ENCODE assay signal across 1 cellular context in the genomic region with DNA sequence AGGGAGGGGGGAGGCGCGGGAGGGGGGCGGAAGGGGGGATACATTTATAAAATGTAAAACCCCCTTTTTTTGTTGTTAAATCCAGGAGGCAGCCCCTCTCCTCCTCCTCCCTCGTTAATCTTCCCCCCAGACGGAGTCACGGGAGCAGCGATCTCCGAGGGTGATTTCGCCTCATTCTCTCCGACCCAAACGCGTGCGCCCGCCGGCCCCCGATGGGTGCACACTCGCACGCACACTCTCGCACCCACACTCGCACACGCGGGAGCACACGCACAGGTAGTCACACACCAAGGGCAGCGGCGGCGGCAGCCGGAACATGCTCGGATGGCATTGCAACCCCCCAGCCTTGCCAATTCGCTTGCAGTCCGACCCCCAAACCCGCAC.
TF ChIP-seq lines count a peak whose summit lies in the region.

No MANE protein-coding gene starts in this region.

TF ChIP-seq in K562, 482 proteins besides CTCF, POLR2A, EP300 and RAD21 (continued from another document):
- TF ChIP-seq, protein P1, sequence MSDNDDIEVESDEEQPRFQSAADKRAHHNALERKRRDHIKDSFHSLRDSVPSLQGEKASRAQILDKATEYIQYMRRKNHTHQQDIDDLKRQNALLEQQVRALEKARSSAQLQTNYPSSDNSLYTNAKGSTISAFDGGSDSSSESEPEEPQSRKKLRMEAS (CRISPR knock-in tag; IDR thresholded peaks at IDR 0.05): peak; percentile 51; the same call in 1 of the 2 replicates
- peak; percentile 11; the same call in 1 of the 2 replicates for TF ChIP-seq ZBTB7A (IDR thresholded peaks at IDR 0.05; ENCODE audit: borderline replicate concordance, control insufficient read depth, low read depth, low read length)
- peak; percentile 66; the same call in 1 of the 2 replicates for TF ChIP-seq MYNN (IDR thresholded peaks at IDR 0.05)
- no peak for TF ChIP-seq MYNN (CRISPR knock-in tag; IDR thresholded peaks at IDR 0.05)
- TF ChIP-seq, protein P2, sequence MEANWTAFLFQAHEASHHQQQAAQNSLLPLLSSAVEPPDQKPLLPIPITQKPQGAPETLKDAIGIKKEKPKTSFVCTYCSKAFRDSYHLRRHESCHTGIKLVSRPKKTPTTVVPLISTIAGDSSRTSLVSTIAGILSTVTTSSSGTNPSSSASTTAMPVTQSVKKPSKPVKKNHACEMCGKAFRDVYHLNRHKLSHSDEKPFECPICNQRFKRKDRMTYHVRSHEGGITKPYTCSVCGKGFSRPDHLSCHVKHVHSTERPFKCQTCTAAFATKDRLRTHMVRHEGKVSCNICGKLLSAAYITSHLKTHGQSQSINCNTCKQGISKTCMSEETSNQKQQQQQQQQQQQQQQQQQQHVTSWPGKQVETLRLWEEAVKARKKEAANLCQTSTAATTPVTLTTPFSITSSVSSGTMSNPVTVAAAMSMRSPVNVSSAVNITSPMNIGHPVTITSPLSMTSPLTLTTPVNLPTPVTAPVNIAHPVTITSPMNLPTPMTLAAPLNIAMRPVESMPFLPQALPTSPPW (CRISPR knock-in tag; IDR thresholded peaks at IDR 0.05): peak; percentile 33; the same call in 1 of the 2 replicates
- TF ChIP-seq, protein P3, sequence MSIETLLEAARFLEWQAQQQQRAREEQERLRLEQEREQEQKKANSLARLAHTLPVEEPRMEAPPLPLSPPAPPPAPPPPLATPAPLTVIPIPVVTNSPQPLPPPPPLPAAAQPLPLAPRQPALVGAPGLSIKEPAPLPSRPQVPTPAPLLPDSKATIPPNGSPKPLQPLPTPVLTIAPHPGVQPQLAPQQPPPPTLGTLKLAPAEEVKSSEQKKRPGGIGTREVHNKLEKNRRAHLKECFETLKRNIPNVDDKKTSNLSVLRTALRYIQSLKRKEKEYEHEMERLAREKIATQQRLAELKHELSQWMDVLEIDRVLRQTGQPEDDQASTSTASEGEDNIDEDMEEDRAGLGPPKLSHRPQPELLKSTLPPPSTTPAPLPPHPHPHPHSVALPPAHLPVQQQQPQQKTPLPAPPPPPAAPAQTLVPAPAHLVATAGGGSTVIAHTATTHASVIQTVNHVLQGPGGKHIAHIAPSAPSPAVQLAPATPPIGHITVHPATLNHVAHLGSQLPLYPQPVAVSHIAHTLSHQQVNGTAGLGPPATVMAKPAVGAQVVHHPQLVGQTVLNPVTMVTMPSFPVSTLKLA (conservative IDR thresholded peaks at IDR 0.05): 0 out of 4 replicates have a peak, but pooled peaks have one; percentile 24 to 45
- peak in 1 of 2 experiments; percentile 61; a peak in 2 of 4 replicates for TF ChIP-seq KDM1A (IDR thresholded peaks at IDR 0.05)
- 0 out of 2 replicates have a peak, but pooled peaks have one; percentile 52 for TF ChIP-seq ZNF589 (CRISPR knock-in tag; IDR thresholded peaks at IDR 0.05; ENCODE audit: low read depth)
- no peak for TF ChIP-seq ZKSCAN8 (CRISPR knock-in tag; IDR thresholded peaks at IDR 0.05)
- peak; percentile 58; the same call in 1 of the 2 replicates for TF ChIP-seq POLR2G (IDR thresholded peaks at IDR 0.05; ENCODE audit: low read depth, low read length)
- TF ChIP-seq NR3C1 (CRISPR knock-in tag; IDR thresholded peaks at IDR 0.05): 0 out of 2 replicates have a peak, but pooled peaks have one; percentile 28
- TF ChIP-seq EP400 (IDR thresholded peaks at IDR 0.05): peak; percentile 65; the same call in 1 of the 2 replicates
- TF ChIP-seq BHLHE40 (IDR thresholded peaks at IDR 0.05; ENCODE audit: low read length): peak; percentile 84
- TF ChIP-seq SAP30 (IDR thresholded peaks at IDR 0.05; ENCODE audit: borderline replicate concordance, insufficient read depth, low read depth, low read length, poor library complexity, severe bottlenecking): peak; percentile 52
TF ChIP-seq in K562: peak in this region for 19.
